1 cellular context compared by ENCODE assay signal in the genomic region with DNA sequence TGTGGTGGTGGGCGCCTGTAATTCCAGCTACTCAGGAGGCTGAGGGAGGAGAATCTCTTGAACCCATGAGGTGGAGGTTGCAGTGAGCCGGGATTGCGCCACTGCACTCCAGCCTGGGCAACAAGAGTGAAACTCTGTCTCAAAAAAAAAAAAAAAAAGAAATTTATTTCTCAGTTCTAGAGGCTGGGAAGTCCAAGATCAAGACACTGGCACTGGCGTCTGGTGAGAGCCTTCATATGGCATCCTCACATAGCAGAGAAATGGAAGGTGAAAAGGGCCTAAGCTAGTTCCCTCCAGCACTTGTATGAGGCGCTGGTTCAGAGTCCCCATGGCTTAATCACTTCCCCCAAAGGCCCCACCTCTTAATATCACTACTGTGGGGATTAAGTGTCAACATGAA. TPM values are rescaled to one million over a fixed set of nuclear protein-coding genes. Genes with fewer than 3 reads are reported as not detected.
"Had no signal": no experiment of that assay in that cellular context is flagged by ENCODE, and none has a peak within 500 bp of the region (broad histone marks: within the 10 kb centered on the region; RNA-seq: fewer than 3 reads in every experiment).

No MANE protein-coding gene starts in this region.

RNA-seq across cellular contexts. Expression of a gene that starts 59.2 kb away (rescaled TPM):
- total RNA-seq: endothelial cell of umbilical vein had no signal
